Comparison of ENCODE assay signal across 37 cellular contexts in genomic region chr1:79773385-79773784, GRCh38.
"Had no signal": no experiment of that assay in that cellular context is flagged by ENCODE, and none has a peak within 500 bp of the region (broad histone marks: within the 10 kb centered on the region; RNA-seq: fewer than 3 reads in every experiment).

No MANE protein-coding gene starts in this region.

- H3K4me3 ChIP-seq: ascending aorta, cardiac muscle cell had no signal

- H3K27ac ChIP-seq: ascending aorta, cardiac muscle cell, VCaP had no signal

- H3K27me3 Mint-ChIP-seq: activated B cell treated with CpG ODN at 0.5 μM for 24 hours; activated CD4-positive, alpha-beta memory T cell treated with anti-CD3 and anti-CD28 coated beads for 36 hours; activated CD4-positive, alpha-beta T cell treated with anti-CD3 and anti-CD28 coated beads, Interleukin-2, amount 10 ng/mL, durations not matched to agents 24 days and 14 days; activated CD8-positive, alpha-beta T cell treated with anti-CD3 and anti-CD28 coated beads for 36 hours; activated naive CD8-positive, alpha-beta T cell treated with anti-CD3 and anti-CD28 coated beads, Interleukin-2, amount 10 ng/mL, durations not matched to agents 7 days and 5 days; activated naive CD8-positive, alpha-beta T cell treated with anti-CD3 and anti-CD28 coated beads, Interleukin-2, amount 50 U/mL, for 24 hours; activated T-helper 17 cell treated with anti-CD3 and anti-CD28 coated beads, Interleukin-2, amount 50 U/mL, for 72 hours; brain; central memory CD8-positive, alpha-beta T cell had no signal

- ATAC-seq: activated CD8-positive, alpha-beta T cell treated with anti-CD3 and anti-CD28 coated beads for 36 hours; activated naive CD4-positive, alpha-beta T cell treated with anti-CD3 and anti-CD28 coated beads, Interleukin-2, amount 50 U/mL, for 72 hours; activated naive CD8-positive, alpha-beta T cell treated with anti-CD3 and anti-CD28 coated beads, Interleukin-2, amount 50 U/mL, for 24 hours; activated T-cell treated with anti-CD3 and anti-CD28 coated beads, Interleukin-2, amount 50 U/mL, for 4 hours; activated T-cell treated with anti-CD3 and anti-CD28 coated beads, Interleukin-2, amount 50 U/mL, for 72 hours; activated T-helper 17 cell treated with anti-CD3 and anti-CD28 coated beads, Interleukin-2, amount 50 U/mL, for 72 hours had no signal

- DNase-seq: activated B cell treated with CpG ODN at 0.5 μM for 24 hours; activated CD4-positive, alpha-beta memory T cell treated with anti-CD3 and anti-CD28 coated beads for 36 hours; activated CD4-positive, alpha-beta T cell treated with anti-CD3 and anti-CD28 coated beads for 4 hours; activated CD4-positive, alpha-beta T cell treated with anti-CD3 and anti-CD28 coated beads, Interleukin-2, amount 10 ng/mL, durations not matched to agents 24 days and 14 days; activated CD4-positive, alpha-beta T cell treated with anti-CD3 and anti-CD28 coated beads, Interleukin-2, amount 50 U/mL, for 1 hour; activated CD4-positive, alpha-beta T cell treated with anti-CD3 and anti-CD28 coated beads, Interleukin-2, amount 50 U/mL, for 4 hours; activated CD4-positive, CD25-positive, alpha-beta regulatory T cell treated with anti-CD3 and anti-CD28 coated beads, Interleukin-2, amount 50 U/mL, for 72 hours; activated CD8-positive, alpha-beta memory T cell treated with anti-CD3 and anti-CD28 coated beads, Interleukin-2, amount 50 U/mL, for 4 hours; activated CD8-positive, alpha-beta T cell treated with anti-CD3 and anti-CD28 coated beads for 36 hours; activated effector memory CD4-positive, alpha-beta T cell treated with anti-CD3 and anti-CD28 coated beads, Interleukin-2, amount 50 U/mL, for 16 hours; activated gamma-delta T cell treated with Interleukin-2 at 50 U/mL for 16 hours; activated naive CD4-positive, alpha-beta T cell; activated naive CD4-positive, alpha-beta T cell treated with anti-CD3 and anti-CD28 coated beads for 36 hours; activated naive CD4-positive, alpha-beta T cell treated with anti-CD3 and anti-CD28 coated beads, Interleukin-2, amount 50 U/mL, for 16 hours; activated naive CD8-positive, alpha-beta T cell treated with anti-CD3 and anti-CD28 coated beads, Interleukin-2, amount 10 ng/mL, durations not matched to agents 7 days and 5 days; activated naive CD8-positive, alpha-beta T cell treated with anti-CD3 and anti-CD28 coated beads, Interleukin-2, amount 50 U/mL, for 24 hours; activated T-cell treated with anti-CD3 and anti-CD28 coated beads for 4 hours; activated T-cell treated with anti-CD3 and anti-CD28 coated beads, Interleukin-2, amount 50 U/mL, for 1 hour; activated T-cell treated with anti-CD3 and anti-CD28 coated beads, Interleukin-2, amount 50 U/mL, for 4 hours; activated T-cell treated with anti-CD3 and anti-CD28 coated beads, Interleukin-2, amount 50 U/mL, for 72 hours; amygdala; anterior cingulate cortex; caudate nucleus; cerebellar nuclear complex; T-helper 2 cell; T-helper 9 cell had no signal

- FAIRE-seq: bronchial epithelial cell, TTC549 had no signal

- H3K36me3 ChIP-seq: ascending aorta, cardiac muscle cell had no signal

- H3K9me3 Mint-ChIP-seq: activated CD4-positive, alpha-beta memory T cell treated with anti-CD3 and anti-CD28 coated beads for 36 hours; activated CD4-positive, alpha-beta T cell treated with anti-CD3 and anti-CD28 coated beads, Interleukin-2, amount 10 ng/mL, durations not matched to agents 24 days and 14 days; brain had no signal

- H3K4me3 Mint-ChIP-seq: activated B cell treated with CpG ODN at 0.5 μM for 24 hours; activated CD4-positive, alpha-beta memory T cell treated with anti-CD3 and anti-CD28 coated beads for 36 hours; activated CD4-positive, alpha-beta T cell treated with anti-CD3 and anti-CD28 coated beads, Interleukin-2, amount 10 ng/mL, durations not matched to agents 24 days and 14 days; activated CD8-positive, alpha-beta T cell treated with anti-CD3 and anti-CD28 coated beads for 36 hours; activated naive CD4-positive, alpha-beta T cell treated with anti-CD3 and anti-CD28 coated beads for 36 hours; activated naive CD8-positive, alpha-beta T cell treated with anti-CD3 and anti-CD28 coated beads, Interleukin-2, amount 10 ng/mL, durations not matched to agents 7 days and 5 days; activated naive CD8-positive, alpha-beta T cell treated with anti-CD3 and anti-CD28 coated beads, Interleukin-2, amount 50 U/mL, for 24 hours; activated T-cell treated with anti-CD3 and anti-CD28 coated beads, Interleukin-2, amount 50 U/mL, for 4 hours; activated T-cell treated with anti-CD3 and anti-CD28 coated beads, Interleukin-2, amount 50 U/mL, for 72 hours; activated T-helper 1 cell treated with anti-CD3 and anti-CD28 coated beads, Interleukin-12 subunit alpha, Interleukin-12 subunit beta, Interleukin-2, Interleukin-4 antibody, amounts not matched to agents 30 ng/mL and 10 ng/mL and 1 ng/mL, durations not matched to agents 14 hours and 24 hours and 36 hours; activated T-helper 17 cell treated with anti-CD3 and anti-CD28 coated beads, Interleukin-2, amount 50 U/mL, for 72 hours; brain; central memory CD8-positive, alpha-beta T cell; T-helper 2 cell treated with Interferon-gamma antibody and Interleukin-4, amounts not matched to agents 5 μg/mL and 100 μg/mL, for 36 hours had no signal

- H3K4me1 ChIP-seq: ascending aorta had no signal

- H3K27ac Mint-ChIP-seq: activated B cell treated with CpG ODN at 0.5 μM for 24 hours; activated CD4-positive, alpha-beta memory T cell treated with anti-CD3 and anti-CD28 coated beads for 36 hours; activated CD4-positive, alpha-beta T cell treated with anti-CD3 and anti-CD28 coated beads, Interleukin-2, amount 10 ng/mL, durations not matched to agents 24 days and 14 days; activated CD8-positive, alpha-beta T cell treated with anti-CD3 and anti-CD28 coated beads for 36 hours; activated naive CD4-positive, alpha-beta T cell treated with anti-CD3 and anti-CD28 coated beads for 36 hours; activated naive CD4-positive, alpha-beta T cell treated with anti-CD3 and anti-CD28 coated beads, Interleukin-2, amount 50 U/mL, for 72 hours; activated naive CD8-positive, alpha-beta T cell treated with anti-CD3 and anti-CD28 coated beads, Interleukin-2, amount 10 ng/mL, durations not matched to agents 7 days and 5 days; activated naive CD8-positive, alpha-beta T cell treated with anti-CD3 and anti-CD28 coated beads, Interleukin-2, amount 50 U/mL, for 24 hours; activated T-cell treated with anti-CD3 and anti-CD28 coated beads, Interleukin-2, amount 50 U/mL, for 72 hours; activated T-helper 1 cell treated with anti-CD3 and anti-CD28 coated beads, Interleukin-12 subunit alpha, Interleukin-12 subunit beta, Interleukin-2, Interleukin-4 antibody, amounts not matched to agents 30 ng/mL and 10 ng/mL and 1 ng/mL, durations not matched to agents 14 hours and 24 hours and 36 hours; activated T-helper 17 cell treated with anti-CD3 and anti-CD28 coated beads, Interleukin-2, amount 50 U/mL, for 72 hours; brain; T-helper 2 cell treated with Interferon-gamma antibody and Interleukin-4, amounts not matched to agents 5 μg/mL and 100 μg/mL, for 36 hours had no signal

- H3K4me1 Mint-ChIP-seq: activated CD4-positive, alpha-beta T cell treated with anti-CD3 and anti-CD28 coated beads, Interleukin-2, amount 10 ng/mL, durations not matched to agents 24 days and 14 days; activated naive CD8-positive, alpha-beta T cell treated with anti-CD3 and anti-CD28 coated beads, Interleukin-2, amount 10 ng/mL, durations not matched to agents 7 days and 5 days; activated naive CD8-positive, alpha-beta T cell treated with anti-CD3 and anti-CD28 coated beads, Interleukin-2, amount 50 U/mL, for 24 hours; activated T-helper 17 cell treated with anti-CD3 and anti-CD28 coated beads, Interleukin-2, amount 50 U/mL, for 72 hours; brain; central memory CD8-positive, alpha-beta T cell had no signal

- H3K9me3 ChIP-seq: ascending aorta had no signal

- H3K36me3 Mint-ChIP-seq: activated CD4-positive, alpha-beta memory T cell treated with anti-CD3 and anti-CD28 coated beads for 36 hours; activated naive CD4-positive, alpha-beta T cell treated with anti-CD3 and anti-CD28 coated beads, Interleukin-2, amount 50 U/mL, for 72 hours; activated naive CD8-positive, alpha-beta T cell treated with anti-CD3 and anti-CD28 coated beads, Interleukin-2, amount 10 ng/mL, durations not matched to agents 7 days and 5 days; brain had no signal

- H3K27me3 ChIP-seq: ascending aorta, cardiac muscle cell had no signal
